8 cellular contexts compared by ENCODE assay signal in genomic region chr2:104944495-104944894, GRCh38.
DNase-seq lines count a peak whose midpoint lies in the region; ATAC-seq and TF ChIP-seq lines count a peak whose summit lies in the region.

No MANE protein-coding gene starts in this region.

- H3K4me2 ChIP-seq in Loucy (ENCODE audit: low read depth, low read length, poor library complexity, severe bottlenecking) (no peak overlapping the region), neural cell (ENCODE audit: low read length) (no peak overlapping the region)

- no peak overlapping the region for H3K9ac ChIP-seq in Loucy (ENCODE audit: low read depth, low read length, poor library complexity, severe bottlenecking)
- H3K9ac ChIP-seq in neural cell (ENCODE audit: low read length): no peak overlapping the region

- H3K36me3 ChIP-seq in Loucy (ENCODE audit: insufficient read depth, low read length) (no peaks in the 10 kb centered on the region), neural cell (ENCODE audit: insufficient read depth, low read length) (no peaks in the 10 kb centered on the region)

- H3F3A ChIP-seq in Loucy (ENCODE audit: low read depth) (no peaks in the 10 kb centered on the region), neural cell (ENCODE audit: insufficient read depth, low read length, poor library complexity, severe bottlenecking) (no peaks in the 10 kb centered on the region)

- no peak overlapping the region for H3K27ac ChIP-seq in neural cell (ENCODE audit: low read length)

- H3K4me3 ChIP-seq in Loucy (ENCODE audit: low read length, poor library complexity, severe bottlenecking) (no peak overlapping the region), choroid plexus epithelial cell (ENCODE audit: low read depth, low read length) (no peak overlapping the region), neural cell (ENCODE audit: low read length) (no peak overlapping the region)

- intact Hi-C loops in cardiac septum (cut with DNase I): no loop called here

- TF ChIP-seq RAD21 in neural cell (conservative IDR thresholded peaks at IDR 0.05): peak; percentile 68

- TF ChIP-seq EP300 in neural cell (conservative IDR thresholded peaks at IDR 0.05; ENCODE audit: poor library complexity, severe bottlenecking): no peak

- H3K9me2 ChIP-seq in Loucy (replicated peaks; ENCODE audit: low read depth, low read length): no peaks in the 10 kb centered on the region
- H3K9me2 ChIP-seq in neural cell (ENCODE audit: insufficient read depth, low read length): no peaks in the 10 kb centered on the region

- TF ChIP-seq CTCF in Loucy (conservative IDR thresholded peaks at IDR 0.05; ENCODE audit: low read length) (peak; percentile 54), choroid plexus epithelial cell (conservative IDR thresholded peaks at IDR 0.05; ENCODE audit: low read depth, low read length) (peak; percentile 65), neural cell (IDR thresholded peaks at IDR 0.05; ENCODE audit: poor library complexity, severe bottlenecking) (peak; percentile 56), omental fat pad (IDR thresholded peaks at IDR 0.05) (no peak)

- H3K9me3 ChIP-seq in Loucy (ENCODE audit: insufficient read depth, low read depth, low read length) (no peaks in the 10 kb centered on the region), neural cell (ENCODE audit: low read length) (no peaks in the 10 kb centered on the region)

- H3K4me1 ChIP-seq in Loucy (ENCODE audit: insufficient read depth, low read length, poor library complexity, severe bottlenecking): no peaks in the 10 kb centered on the region

- no peak overlapping the region for H2AFZ ChIP-seq in Loucy (ENCODE audit: low read length)
- H2AFZ ChIP-seq in neural cell (ENCODE audit: low read depth, low read length): no peak overlapping the region

- no peak for ATAC-seq in omental fat pad (ENCODE audit: low FRiP score)

- H3K27me3 ChIP-seq in Loucy (ENCODE audit: insufficient read depth, low read length, poor library complexity, severe bottlenecking) (no peaks in the 10 kb centered on the region), neural cell (ENCODE audit: insufficient read depth, low read depth, low read length) (no peaks in the 10 kb centered on the region)

- no peaks in the 10 kb centered on the region for H3K79me2 ChIP-seq in Loucy (ENCODE audit: insufficient read depth, low read length)
- no peaks in the 10 kb centered on the region for H3K79me2 ChIP-seq in neural cell (replicated peaks; ENCODE audit: insufficient read depth, low read length)

- H4K20me1 ChIP-seq in Loucy (ENCODE audit: insufficient read depth, low read length, poor library complexity, severe bottlenecking) (no peaks in the 10 kb centered on the region), neural cell (ENCODE audit: insufficient read depth) (no peaks in the 10 kb centered on the region)

- DNase-seq in Daoy (ENCODE audit: low read depth) (peak; percentile 47), choroid plexus epithelial cell (ENCODE audit: low read depth) (peak; percentile 56), NCI-H1048 (lab: John Stamatoyannopoulos, UW) (no peak), omental fat pad (ENCODE audit: low spot score) (no peak), hepatic stellate cell (ENCODE audit: low spot score) (no peak), cardiac septum (ENCODE audit: low spot score) (no peak)

TF ChIP-seq in neural cell, 6 proteins besides CTCF, POLR2A, EP300 and RAD21:
- TF ChIP-seq SMC3 (conservative IDR thresholded peaks at IDR 0.05; ENCODE audit: poor library complexity) (peak; percentile 60), TAF1 (IDR thresholded peaks at IDR 0.05; ENCODE audit: low read depth) (no peak)

Comparison
In these comparisons a context has a peak if more than half of its experiments do, and no peak if none do; other contexts are left out.
1. DNase-seq: peak in Daoy (single experiment) and choroid plexus epithelial cell (single experiment); none in NCI-H1048 (single experiment), omental fat pad (single experiment), hepatic stellate cell (single experiment) and cardiac septum (single experiment).
2. CTCF ChIP-seq: peak in Loucy (single experiment), choroid plexus epithelial cell (single experiment) and neural cell (single experiment); none in omental fat pad (0 of 3).